8 cellular contexts compared by ENCODE assay signal in the genomic region with DNA sequence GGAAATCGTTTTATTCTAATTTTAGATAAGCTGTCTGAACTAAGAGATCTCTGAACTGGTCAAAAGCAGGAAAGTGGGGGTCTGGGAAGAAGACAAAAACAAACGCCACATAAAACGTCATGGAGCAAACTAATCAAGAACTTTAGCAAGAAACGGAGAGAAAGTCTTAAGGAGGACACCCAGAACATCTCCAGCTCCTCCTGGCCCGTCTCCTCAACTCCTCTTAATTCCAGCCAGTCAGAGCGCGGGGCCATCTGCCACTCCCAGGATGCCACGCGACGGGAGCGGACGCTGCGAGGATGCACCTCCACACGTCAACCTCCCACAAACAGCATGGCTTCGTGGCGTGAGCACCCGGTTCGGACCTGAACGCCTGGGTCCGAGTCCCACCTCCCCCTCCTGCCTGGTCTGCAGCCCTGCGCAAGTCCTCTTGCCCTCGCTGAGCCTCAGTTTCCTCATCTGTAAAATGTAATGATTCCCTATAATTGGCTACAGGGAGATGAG. TPM values are rescaled to one million over a fixed set of nuclear protein-coding genes. Genes with fewer than 3 reads are reported as not detected.
DNase-seq lines count a peak whose midpoint lies in the region; ATAC-seq and TF ChIP-seq lines count a peak whose summit lies in the region.

No MANE protein-coding gene starts in this region.

- peaks cover 0 to 11% (median 0%) of the 10 kb centered on the region in 6 donors for H3K36me3 ChIP-seq in spleen

- peaks cover 0 to 23% (median 0%) of the 10 kb centered on the region in 7 donors for H3K27me3 ChIP-seq in spleen (replicated peaks in 1 of 7)

- H3K36me3 Mint-ChIP-seq in activated B cell treated with CpG ODN at 0.5 μM for 24 hours (ENCODE audit: low read depth) = peaks cover 11% of the 10 kb centered on the region

- TF ChIP-seq CTCF in activated B cell treated with CpG ODN at 0.5 μM for 24 hours (IDR thresholded peaks at IDR 0.05) (no peak), cardiac fibroblast (IDR thresholded peaks at IDR 0.05; ENCODE audit: low read depth, low read length) (no peak), spleen (IDR thresholded peaks at IDR 0.05 in 8 of 11, conservative IDR thresholded peaks at IDR 0.05 in 3 of 11) (no peak)

- POLR2A ChIA-PET in activated B cell treated with CpG ODN at 0.5 μM for 24 hours (lab: Charles Lee) = interaction anchor here (0.6 kb wide), 1 partner anchor 141 kb away, joined by 3 read pairs; no protein-coding TSS in a partner anchor

- H3K4me1 ChIP-seq in spleen = peaks cover 15 to 81% (median 52%) of the 10 kb centered on the region in 6 donors

- peak overlapping the region; percentile 96 for H3K4me3 Mint-ChIP-seq in activated B cell treated with CpG ODN at 0.5 μM for 24 hours

- peak; percentile 62 for DNase-seq in GDM1 (lab: John Stamatoyannopoulos, UW)
- DNase-seq in NCI-H2227 treated with DMSO at 0.1 percent for 48 hours (lab: John Stamatoyannopoulos, UW) = peak; percentile 33
- DNase-seq in activated B cell treated with CpG ODN at 0.5 μM for 24 hours = peak; percentile 48
- peak; percentile 82 to 84 for DNase-seq in cardiac fibroblast (ENCODE audit: low read depth in 2 of 2)
- DNase-seq in inferior parietal cortex (ENCODE audit: extremely low spot score) = peak; percentile 71
- peak; percentile 93 for DNase-seq in spleen

- peaks cover 27% of the 10 kb centered on the region for H3K27me3 Mint-ChIP-seq in activated B cell treated with CpG ODN at 0.5 μM for 24 hours

- H3K27ac ChIP-seq in spleen = peak overlapping the region; percentile 88 to 98 (median 94)

- TF ChIP-seq POLR2A in spleen (IDR thresholded peaks at IDR 0.05) = no peak

- peak overlapping the region; percentile 96 for H3K27ac Mint-ChIP-seq in activated B cell treated with CpG ODN at 0.5 μM for 24 hours

- peaks cover 37% of the 10 kb centered on the region for H3K4me1 Mint-ChIP-seq in activated B cell treated with CpG ODN at 0.5 μM for 24 hours

- ATAC-seq in HG02798 (IDR thresholded peaks at IDR 0.05; ENCODE audit: poor library complexity, unreplicated experiment) (peak; percentile 27), activated B cell treated with CpG ODN at 0.5 μM for 24 hours (ENCODE audit: low read depth) (peak; percentile 5), HG03025 (IDR thresholded peaks at IDR 0.05; ENCODE audit: low FRiP score, unreplicated experiment) (no peak)

- intact Hi-C loops in activated B cell treated with CpG ODN at 0.5 μM for 24 hours (cut with micrococcal nuclease) (loop anchor here (1.0 to 10.0 kb wide), 13 partner anchors 35 to 1840 kb away; a partner anchor contains a TSS), spleen (cut with DNase I; ENCODE audit: low total_unique reads) (no loop called here)

- 0 to 1% (median 0%) methylated on average over 21 to 22 of the region's 22 CpGs for WGBS in spleen, 5 donors

- H3K4me3 ChIP-seq in cardiac fibroblast (replicated peaks in 1 of 2; ENCODE audit: low read depth in 2 of 2, low read length in 2 of 2) (peak overlapping the region; percentile 69 to 99), spleen (peak overlapping the region; percentile 79 to 99 (median 96))

- H3K9me3 Mint-ChIP-seq in activated B cell treated with CpG ODN at 0.5 μM for 24 hours = no peaks in the 10 kb centered on the region

- H3K9me3 ChIP-seq in spleen = no peaks in the 10 kb centered on the region

- CTCF ChIA-PET in activated B cell treated with CpG ODN at 0.5 μM for 24 hours (lab: Charles Lee) = no interaction called here

RNA-seq across cellular contexts. Expression of a gene that starts 0.6 kb away (rescaled TPM):
- 83.0 and 89.2 TPM in 2 replicates for total RNA-seq in activated B cell treated with CpG ODN at 0.5 μM for 24 hours
- 10 to 100 TPM; 54.5 to 91.5 (median 59.7) TPM for total RNA-seq in spleen
- polyA plus RNA-seq in spleen = 100 to 1,000 TPM in 1 of 3 donors, 10 to 100 TPM in 2; 53.5 to 101 (median 78.7) TPM

RNA-seq across cellular contexts. Expression of a gene that starts 1.1 kb away (rescaled TPM):
- total RNA-seq in activated B cell treated with CpG ODN at 0.5 μM for 24 hours (0.91 and 1.0 TPM in 2 replicates), spleen (10 to 100 TPM in 6 of 7 donors, 1 to 10 TPM in 1; 8.0 to 17.6 (median 12.1) TPM)
- 10 to 100 TPM in 1 of 3 donors, 1 to 10 TPM in 2; 4.5 to 11.5 (median 6.8) TPM for polyA plus RNA-seq in spleen

RNA-seq across cellular contexts. Expression of a gene that starts 51.6 kb away (rescaled TPM):
- total RNA-seq in activated B cell treated with CpG ODN at 0.5 μM for 24 hours (39.0 and 40.6 TPM in 2 replicates), spleen (10 to 100 TPM; 23.6 to 26.1 (median 25.1) TPM)
- 10 to 100 TPM; 14.0 to 20.1 (median 15.7) TPM for polyA plus RNA-seq in spleen

RNA-seq across cellular contexts. Expression of a gene that starts 51.8 kb away (rescaled TPM):
- total RNA-seq in activated B cell treated with CpG ODN at 0.5 μM for 24 hours (47.4 and 53.8 TPM in 2 replicates), spleen (10 to 100 TPM; 28.7 to 38.2 (median 33.8) TPM)
- 10 to 100 TPM; 42.1 to 50.5 (median 49.4) TPM for polyA plus RNA-seq in spleen

Comparison
In these comparisons a context has a peak if more than half of its experiments do, and no peak if none do; other contexts are left out.
1. DNase-seq: peak in every context shown above with its lines; median percentile 93 in spleen; 83 in cardiac fibroblast; 71 in inferior parietal cortex; 62 in GDM1; 48 in activated B cell treated with CpG ODN at 0.5 μM for 24 hours; 33 in NCI-H2227 treated with DMSO at 0.1 percent for 48 hours.